ENCODE assay signal across 1 cellular context in the genomic region with DNA sequence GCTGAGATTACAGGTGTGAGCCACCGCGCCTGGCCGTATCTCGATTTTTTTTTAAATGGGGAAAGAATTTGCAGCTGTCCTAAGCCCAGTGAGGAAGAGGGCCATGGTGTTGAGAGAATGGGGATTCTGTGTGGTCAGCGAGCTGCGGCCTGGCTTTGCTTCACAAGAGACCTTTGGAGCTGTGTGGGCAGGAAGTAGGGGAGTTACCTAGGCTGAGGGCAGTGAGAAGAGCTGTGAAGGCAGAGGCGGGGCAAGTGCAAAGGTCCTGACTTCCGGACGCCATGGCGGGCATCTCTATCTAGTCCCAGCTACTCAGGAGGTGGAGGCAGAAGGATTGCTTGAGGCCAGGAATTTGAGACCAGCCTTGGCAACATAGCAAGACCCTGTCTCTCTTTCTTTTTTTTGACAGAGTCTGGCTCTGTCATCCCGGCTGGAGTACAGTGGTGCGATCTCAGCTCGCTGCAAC.
TF ChIP-seq lines count a peak whose summit lies in the region.

No MANE protein-coding gene starts in this region.

TF ChIP-seq in HepG2, 621 proteins besides CTCF, POLR2A, EP300 and RAD21 (continued from another document and continues in another):
- TF ChIP-seq, protein P1, sequence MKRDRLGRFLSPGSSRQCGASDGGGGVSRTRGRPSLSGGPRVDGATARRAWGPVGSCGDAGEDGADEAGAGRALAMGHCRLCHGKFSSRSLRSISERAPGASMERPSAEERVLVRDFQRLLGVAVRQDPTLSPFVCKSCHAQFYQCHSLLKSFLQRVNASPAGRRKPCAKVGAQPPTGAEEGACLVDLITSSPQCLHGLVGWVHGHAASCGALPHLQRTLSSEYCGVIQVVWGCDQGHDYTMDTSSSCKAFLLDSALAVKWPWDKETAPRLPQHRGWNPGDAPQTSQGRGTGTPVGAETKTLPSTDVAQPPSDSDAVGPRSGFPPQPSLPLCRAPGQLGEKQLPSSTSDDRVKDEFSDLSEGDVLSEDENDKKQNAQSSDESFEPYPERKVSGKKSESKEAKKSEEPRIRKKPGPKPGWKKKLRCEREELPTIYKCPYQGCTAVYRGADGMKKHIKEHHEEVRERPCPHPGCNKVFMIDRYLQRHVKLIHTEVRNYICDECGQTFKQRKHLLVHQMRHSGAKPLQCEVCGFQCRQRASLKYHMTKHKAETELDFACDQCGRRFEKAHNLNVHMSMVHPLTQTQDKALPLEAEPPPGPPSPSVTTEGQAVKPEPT (CRISPR knock-in tag; IDR thresholded peaks at IDR 0.05; ENCODE audit: low read depth) = no peak; the same call in 1 of the 2 replicates
- no peak for TF ChIP-seq U2AF1 (optimal IDR thresholded peaks at IDR 0.05; ENCODE audit: low read depth, low read length)
- no peak for TF ChIP-seq JDP2 (CRISPR knock-in tag; IDR thresholded peaks at IDR 0.05; ENCODE audit: borderline replicate concordance)
- peak; percentile 71; the same call in 1 of the 2 replicates for TF ChIP-seq HDAC2 (CRISPR knock-in tag; IDR thresholded peaks at IDR 0.05)
- no peak for TF ChIP-seq MBD4 (IDR thresholded peaks at IDR 0.05; ENCODE audit: borderline replicate concordance, low read length)
- TF ChIP-seq YY1 (IDR thresholded peaks at IDR 0.05; ENCODE audit: insufficient read depth, insufficient replicate concordance, low read depth, low read length) = peak; percentile 83
- no peak for TF ChIP-seq MIXL1 (CRISPR knock-in tag; IDR thresholded peaks at IDR 0.05)
- TF ChIP-seq FIP1L1 (IDR thresholded peaks at IDR 0.05; ENCODE audit: borderline replicate concordance, insufficient read depth, low read depth, low read length) = no peak
- TF ChIP-seq ELF1 (CRISPR knock-in tag; IDR thresholded peaks at IDR 0.05) = peak; percentile 76
- TF ChIP-seq ZNF670 (CRISPR knock-in tag; IDR thresholded peaks at IDR 0.05; ENCODE audit: borderline replicate concordance) = no peak
- TF ChIP-seq, protein P2, sequence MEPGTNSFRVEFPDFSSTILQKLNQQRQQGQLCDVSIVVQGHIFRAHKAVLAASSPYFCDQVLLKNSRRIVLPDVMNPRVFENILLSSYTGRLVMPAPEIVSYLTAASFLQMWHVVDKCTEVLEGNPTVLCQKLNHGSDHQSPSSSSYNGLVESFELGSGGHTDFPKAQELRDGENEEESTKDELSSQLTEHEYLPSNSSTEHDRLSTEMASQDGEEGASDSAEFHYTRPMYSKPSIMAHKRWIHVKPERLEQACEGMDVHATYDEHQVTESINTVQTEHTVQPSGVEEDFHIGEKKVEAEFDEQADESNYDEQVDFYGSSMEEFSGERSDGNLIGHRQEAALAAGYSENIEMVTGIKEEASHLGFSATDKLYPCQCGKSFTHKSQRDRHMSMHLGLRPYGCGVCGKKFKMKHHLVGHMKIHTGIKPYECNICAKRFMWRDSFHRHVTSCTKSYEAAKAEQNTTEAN (CRISPR knock-in tag; conservative IDR thresholded peaks at IDR 0.05) = no peak
- 0 out of 2 replicates have a peak, but pooled peaks have one; percentile 68 for TF ChIP-seq MEIS1 (CRISPR knock-in tag; IDR thresholded peaks at IDR 0.05; ENCODE audit: borderline replicate concordance)
- no peak for TF ChIP-seq ZNF367 (CRISPR knock-in tag; IDR thresholded peaks at IDR 0.05; ENCODE audit: borderline replicate concordance)
- TF ChIP-seq, protein P3, sequence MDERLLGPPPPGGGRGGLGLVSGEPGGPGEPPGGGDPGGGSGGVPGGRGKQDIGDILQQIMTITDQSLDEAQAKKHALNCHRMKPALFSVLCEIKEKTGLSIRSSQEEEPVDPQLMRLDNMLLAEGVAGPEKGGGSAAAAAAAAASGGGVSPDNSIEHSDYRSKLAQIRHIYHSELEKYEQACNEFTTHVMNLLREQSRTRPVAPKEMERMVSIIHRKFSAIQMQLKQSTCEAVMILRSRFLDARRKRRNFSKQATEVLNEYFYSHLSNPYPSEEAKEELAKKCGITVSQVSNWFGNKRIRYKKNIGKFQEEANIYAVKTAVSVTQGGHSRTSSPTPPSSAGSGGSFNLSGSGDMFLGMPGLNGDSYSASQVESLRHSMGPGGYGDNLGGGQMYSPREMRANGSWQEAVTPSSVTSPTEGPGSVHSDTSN (CRISPR knock-in tag; IDR thresholded peaks at IDR 0.05) = no peak
- TF ChIP-seq SMARCE1 (IDR thresholded peaks at IDR 0.05; ENCODE audit: borderline replicate concordance) = no peak
- TF ChIP-seq ZNF598 (CRISPR knock-in tag; IDR thresholded peaks at IDR 0.05; ENCODE audit: borderline replicate concordance) = 0 out of 2 replicates have a peak, but pooled peaks have one; percentile 54
- TF ChIP-seq ZNF354B (CRISPR knock-in tag; IDR thresholded peaks at IDR 0.05) = no peak
- TF ChIP-seq DNMT1 (CRISPR knock-in tag; IDR thresholded peaks at IDR 0.05) = no peak
- no peak for TF ChIP-seq IKZF4 (CRISPR knock-in tag; IDR thresholded peaks at IDR 0.05; ENCODE audit: borderline replicate concordance, low read depth, not compliant biosample characterization)
- no peak for TF ChIP-seq ZSCAN9 (CRISPR knock-in tag; IDR thresholded peaks at IDR 0.05; ENCODE audit: borderline replicate concordance)
- peak; percentile 78 for TF ChIP-seq POLR2G (IDR thresholded peaks at IDR 0.05; ENCODE audit: low read depth, low read length)
- TF ChIP-seq, protein P4, sequence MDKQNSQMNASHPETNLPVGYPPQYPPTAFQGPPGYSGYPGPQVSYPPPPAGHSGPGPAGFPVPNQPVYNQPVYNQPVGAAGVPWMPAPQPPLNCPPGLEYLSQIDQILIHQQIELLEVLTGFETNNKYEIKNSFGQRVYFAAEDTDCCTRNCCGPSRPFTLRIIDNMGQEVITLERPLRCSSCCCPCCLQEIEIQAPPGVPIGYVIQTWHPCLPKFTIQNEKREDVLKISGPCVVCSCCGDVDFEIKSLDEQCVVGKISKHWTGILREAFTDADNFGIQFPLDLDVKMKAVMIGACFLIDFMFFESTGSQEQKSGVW (CRISPR knock-in tag; IDR thresholded peaks at IDR 0.05; ENCODE audit: borderline replicate concordance) = no peak
- TF ChIP-seq ZEB1 (IDR thresholded peaks at IDR 0.05; ENCODE audit: insufficient replicate concordance, low read depth) = no peak
- TF ChIP-seq, protein P5, sequence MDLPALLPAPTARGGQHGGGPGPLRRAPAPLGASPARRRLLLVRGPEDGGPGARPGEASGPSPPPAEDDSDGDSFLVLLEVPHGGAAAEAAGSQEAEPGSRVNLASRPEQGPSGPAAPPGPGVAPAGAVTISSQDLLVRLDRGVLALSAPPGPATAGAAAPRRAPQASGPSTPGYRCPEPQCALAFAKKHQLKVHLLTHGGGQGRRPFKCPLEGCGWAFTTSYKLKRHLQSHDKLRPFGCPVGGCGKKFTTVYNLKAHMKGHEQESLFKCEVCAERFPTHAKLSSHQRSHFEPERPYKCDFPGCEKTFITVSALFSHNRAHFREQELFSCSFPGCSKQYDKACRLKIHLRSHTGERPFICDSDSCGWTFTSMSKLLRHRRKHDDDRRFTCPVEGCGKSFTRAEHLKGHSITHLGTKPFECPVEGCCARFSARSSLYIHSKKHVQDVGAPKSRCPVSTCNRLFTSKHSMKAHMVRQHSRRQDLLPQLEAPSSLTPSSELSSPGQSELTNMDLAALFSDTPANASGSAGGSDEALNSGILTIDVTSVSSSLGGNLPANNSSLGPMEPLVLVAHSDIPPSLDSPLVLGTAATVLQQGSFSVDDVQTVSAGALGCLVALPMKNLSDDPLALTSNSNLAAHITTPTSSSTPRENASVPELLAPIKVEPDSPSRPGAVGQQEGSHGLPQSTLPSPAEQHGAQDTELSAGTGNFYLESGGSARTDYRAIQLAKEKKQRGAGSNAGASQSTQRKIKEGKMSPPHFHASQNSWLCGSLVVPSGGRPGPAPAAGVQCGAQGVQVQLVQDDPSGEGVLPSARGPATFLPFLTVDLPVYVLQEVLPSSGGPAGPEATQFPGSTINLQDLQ (CRISPR knock-in tag; IDR thresholded peaks at IDR 0.05) = no peak
- no peak for TF ChIP-seq ZNF263 (CRISPR knock-in tag; IDR thresholded peaks at IDR 0.05)
- no peak for TF ChIP-seq ZNF484 (CRISPR knock-in tag; IDR thresholded peaks at IDR 0.05; ENCODE audit: borderline replicate concordance, low read depth)
- 0 out of 2 replicates have a peak, but pooled peaks have one; percentile 61 for TF ChIP-seq ZNF563 (CRISPR knock-in tag; IDR thresholded peaks at IDR 0.05)
- TF ChIP-seq KDM1A (CRISPR knock-in tag; IDR thresholded peaks at IDR 0.05) = no peak
- peak; percentile 85 for TF ChIP-seq KAT8 (CRISPR knock-in tag; IDR thresholded peaks at IDR 0.05)
- no peak for TF ChIP-seq SOX6 (IDR thresholded peaks at IDR 0.05)
- TF ChIP-seq SOX6 (CRISPR knock-in tag; IDR thresholded peaks at IDR 0.05) = no peak
- peak; percentile 98 for TF ChIP-seq ETV5 (CRISPR knock-in tag; IDR thresholded peaks at IDR 0.05; ENCODE audit: borderline replicate concordance)
- no peak for TF ChIP-seq ZSCAN20 (CRISPR knock-in tag; IDR thresholded peaks at IDR 0.05; ENCODE audit: borderline replicate concordance)
- TF ChIP-seq FOXP1 (IDR thresholded peaks at IDR 0.05) = no peak
- no peak for TF ChIP-seq FOXP1 (CRISPR knock-in tag; IDR thresholded peaks at IDR 0.05)
- TF ChIP-seq, protein P6, sequence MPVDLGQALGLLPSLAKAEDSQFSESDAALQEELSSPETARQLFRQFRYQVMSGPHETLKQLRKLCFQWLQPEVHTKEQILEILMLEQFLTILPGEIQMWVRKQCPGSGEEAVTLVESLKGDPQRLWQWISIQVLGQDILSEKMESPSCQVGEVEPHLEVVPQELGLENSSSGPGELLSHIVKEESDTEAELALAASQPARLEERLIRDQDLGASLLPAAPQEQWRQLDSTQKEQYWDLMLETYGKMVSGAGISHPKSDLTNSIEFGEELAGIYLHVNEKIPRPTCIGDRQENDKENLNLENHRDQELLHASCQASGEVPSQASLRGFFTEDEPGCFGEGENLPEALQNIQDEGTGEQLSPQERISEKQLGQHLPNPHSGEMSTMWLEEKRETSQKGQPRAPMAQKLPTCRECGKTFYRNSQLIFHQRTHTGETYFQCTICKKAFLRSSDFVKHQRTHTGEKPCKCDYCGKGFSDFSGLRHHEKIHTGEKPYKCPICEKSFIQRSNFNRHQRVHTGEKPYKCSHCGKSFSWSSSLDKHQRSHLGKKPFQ (CRISPR knock-in tag; IDR thresholded peaks at IDR 0.05; ENCODE audit: insufficient replicate concordance) = peak; percentile 60
- no peak for TF ChIP-seq ZNF589 (CRISPR knock-in tag; conservative IDR thresholded peaks at IDR 0.05)
- TF ChIP-seq ZNF160 (CRISPR knock-in tag; IDR thresholded peaks at IDR 0.05) = no peak
- TF ChIP-seq, protein P7, sequence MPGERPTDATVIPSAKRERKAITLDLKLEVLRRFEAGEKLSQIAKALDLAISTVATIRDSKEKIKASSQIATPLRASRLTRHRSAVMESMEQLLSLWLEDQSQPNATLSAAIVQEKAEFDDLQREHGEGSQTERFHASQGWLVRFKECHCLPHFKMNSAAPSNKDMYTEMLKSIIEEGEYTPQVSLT (CRISPR knock-in tag; IDR thresholded peaks at IDR 0.05; ENCODE audit: borderline replicate concordance, low read depth) = no peak
- no peak for TF ChIP-seq ZNF333 (CRISPR knock-in tag; IDR thresholded peaks at IDR 0.05; ENCODE audit: borderline replicate concordance)
- TF ChIP-seq, protein P8, sequence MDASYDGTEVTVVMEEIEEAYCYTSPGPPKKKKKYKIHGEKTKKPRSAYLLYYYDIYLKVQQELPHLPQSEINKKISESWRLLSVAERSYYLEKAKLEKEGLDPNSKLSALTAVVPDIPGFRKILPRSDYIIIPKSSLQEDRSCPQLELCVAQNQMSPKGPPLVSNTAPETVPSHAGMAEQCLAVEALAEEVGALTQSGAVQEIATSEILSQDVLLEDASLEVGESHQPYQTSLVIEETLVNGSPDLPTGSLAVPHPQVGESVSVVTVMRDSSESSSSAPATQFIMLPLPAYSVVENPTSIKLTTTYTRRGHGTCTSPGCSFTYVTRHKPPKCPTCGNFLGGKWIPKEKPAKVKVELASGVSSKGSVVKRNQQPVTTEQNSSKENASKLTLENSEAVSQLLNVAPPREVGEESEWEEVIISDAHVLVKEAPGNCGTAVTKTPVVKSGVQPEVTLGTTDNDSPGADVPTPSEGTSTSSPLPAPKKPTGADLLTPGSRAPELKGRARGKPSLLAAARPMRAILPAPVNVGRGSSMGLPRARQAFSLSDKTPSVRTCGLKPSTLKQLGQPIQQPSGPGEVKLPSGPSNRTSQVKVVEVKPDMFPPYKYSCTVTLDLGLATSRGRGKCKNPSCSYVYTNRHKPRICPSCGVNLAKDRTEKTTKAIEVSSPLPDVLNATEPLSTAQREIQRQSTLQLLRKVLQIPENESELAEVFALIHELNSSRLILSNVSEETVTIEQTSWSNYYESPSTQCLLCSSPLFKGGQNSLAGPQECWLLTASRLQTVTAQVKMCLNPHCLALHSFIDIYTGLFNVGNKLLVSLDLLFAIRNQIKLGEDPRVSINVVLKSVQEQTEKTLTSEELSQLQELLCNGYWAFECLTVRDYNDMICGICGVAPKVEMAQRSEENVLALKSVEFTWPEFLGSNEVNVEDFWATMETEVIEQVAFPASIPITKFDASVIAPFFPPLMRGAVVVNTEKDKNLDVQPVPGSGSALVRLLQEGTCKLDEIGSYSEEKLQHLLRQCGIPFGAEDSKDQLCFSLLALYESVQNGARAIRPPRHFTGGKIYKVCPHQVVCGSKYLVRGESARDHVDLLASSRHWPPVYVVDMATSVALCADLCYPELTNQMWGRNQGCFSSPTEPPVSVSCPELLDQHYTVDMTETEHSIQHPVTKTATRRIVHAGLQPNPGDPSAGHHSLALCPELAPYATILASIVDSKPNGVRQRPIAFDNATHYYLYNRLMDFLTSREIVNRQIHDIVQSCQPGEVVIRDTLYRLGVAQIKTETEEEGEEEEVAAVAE (CRISPR knock-in tag; IDR thresholded peaks at IDR 0.05; ENCODE audit: borderline replicate concordance) = no peak
- TF ChIP-seq, protein P9, sequence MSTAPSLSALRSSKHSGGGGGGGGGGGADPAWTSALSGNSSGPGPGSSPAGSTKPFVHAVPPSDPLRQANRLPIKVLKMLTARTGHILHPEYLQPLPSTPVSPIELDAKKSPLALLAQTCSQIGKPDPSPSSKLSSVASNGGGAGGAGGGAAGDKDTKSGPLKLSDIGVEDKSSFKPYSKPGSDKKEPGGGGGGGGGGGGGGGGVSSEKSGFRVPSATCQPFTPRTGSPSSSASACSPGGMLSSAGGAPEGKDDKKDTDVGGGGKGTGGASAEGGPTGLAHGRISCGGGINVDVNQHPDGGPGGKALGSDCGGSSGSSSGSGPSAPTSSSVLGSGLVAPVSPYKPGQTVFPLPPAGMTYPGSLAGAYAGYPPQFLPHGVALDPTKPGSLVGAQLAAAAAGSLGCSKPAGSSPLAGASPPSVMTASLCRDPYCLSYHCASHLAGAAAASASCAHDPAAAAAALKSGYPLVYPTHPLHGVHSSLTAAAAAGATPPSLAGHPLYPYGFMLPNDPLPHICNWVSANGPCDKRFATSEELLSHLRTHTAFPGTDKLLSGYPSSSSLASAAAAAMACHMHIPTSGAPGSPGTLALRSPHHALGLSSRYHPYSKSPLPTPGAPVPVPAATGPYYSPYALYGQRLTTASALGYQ (CRISPR knock-in tag; IDR thresholded peaks at IDR 0.05) = no peak
- TF ChIP-seq ZNF772 (CRISPR knock-in tag; IDR thresholded peaks at IDR 0.05) = peak; percentile 73; the same call in 1 of the 2 replicates
- no peak for TF ChIP-seq POGZ (CRISPR knock-in tag; IDR thresholded peaks at IDR 0.05)
- no peak for TF ChIP-seq RFX3 (CRISPR knock-in tag; IDR thresholded peaks at IDR 0.05)
- 0 out of 2 replicates have a peak, but pooled peaks have one; percentile 13 for TF ChIP-seq ZMYM4 (CRISPR knock-in tag; IDR thresholded peaks at IDR 0.05)
- TF ChIP-seq RCOR2 (CRISPR knock-in tag; IDR thresholded peaks at IDR 0.05) = no peak
- 0 out of 2 replicates have a peak, but pooled peaks have one; percentile 25 for TF ChIP-seq ZNF543 (CRISPR knock-in tag; IDR thresholded peaks at IDR 0.05)
- TF ChIP-seq HNF4A (CRISPR knock-in tag; IDR thresholded peaks at IDR 0.05) = peak; percentile 88
- no peak for TF ChIP-seq ZNF577 (CRISPR knock-in tag; IDR thresholded peaks at IDR 0.05; ENCODE audit: borderline replicate concordance, low read depth)
- TF ChIP-seq NFYC (CRISPR knock-in tag; IDR thresholded peaks at IDR 0.05) = no peak
- no peak for TF ChIP-seq RBM22 (optimal IDR thresholded peaks at IDR 0.05; ENCODE audit: low read length)
- no peak for TF ChIP-seq RAD51 (IDR thresholded peaks at IDR 0.05; ENCODE audit: borderline replicate concordance)
